ENCODE assay signal across 2 cellular contexts in the genomic region with DNA sequence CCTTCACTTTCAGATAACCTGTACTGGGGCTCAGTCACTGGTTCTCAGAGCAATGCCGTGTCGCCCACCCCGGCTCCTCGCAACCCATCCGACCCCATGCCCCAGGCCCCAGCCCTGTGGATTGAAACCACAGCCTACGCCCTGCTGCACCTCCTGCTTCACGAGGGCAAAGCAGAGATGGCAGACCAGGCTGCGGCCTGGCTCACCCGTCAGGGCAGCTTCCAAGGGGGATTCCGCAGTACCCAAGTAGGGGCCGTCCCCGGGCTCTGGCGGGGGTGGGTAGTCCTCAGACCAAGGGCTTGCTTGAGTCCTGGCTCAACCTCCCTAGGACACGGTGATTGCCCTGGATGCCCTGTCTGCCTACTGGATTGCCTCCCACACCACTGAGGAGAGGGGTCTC. TPM values are rescaled to one million over a fixed set of nuclear protein-coding genes. Genes with fewer than 3 reads are reported as not detected.
"Had no signal": no experiment of that assay in that cellular context is flagged by ENCODE, and none has a peak within 500 bp of the region (broad histone marks: within the 10 kb centered on the region; RNA-seq: fewer than 3 reads in every experiment).

No MANE protein-coding gene starts in this region.

RNA-seq across cellular contexts. Expression of a gene that starts 8.7 kb away (rescaled TPM):
- total RNA-seq: activated B cell treated with CpG ODN at 0.5 μM for 24 hours; activated CD8-positive, alpha-beta T cell treated with anti-CD3 and anti-CD28 coated beads, Interleukin-2, amount 10 ng/mL, durations not matched to agents 7 days and 5 days had no signal
